In genomic region chrX:116379854-116380253, GRCh38 we compare ENCODE assay signal across 21 cellular contexts. TPM values are rescaled to one million over a fixed set of nuclear protein-coding genes. Genes with fewer than 3 reads are reported as not detected.
A peak's percentile ranks its signal among the peaks of the same experiment; 100 is the strongest.
DNase-seq lines count a peak whose midpoint lies in the region; ATAC-seq, FAIRE-seq and TF ChIP-seq lines count a peak whose summit lies in the region.
"Had no signal": no experiment of that assay in that cellular context is flagged by ENCODE, and none has a peak within 500 bp of the region (broad histone marks: within the 10 kb centered on the region; RNA-seq: fewer than 3 reads in every experiment).

No MANE protein-coding gene starts in this region.

- H3K27me3 ChIP-seq in bronchial epithelial cell (ENCODE audit: control insufficient read depth, insufficient read depth, low read length) (no peaks in the 10 kb centered on the region), heart left ventricle (no peaks in the 10 kb centered on the region), transverse colon (no peaks in the 10 kb centered on the region)
- H3K27me3 ChIP-seq: ascending aorta, ovary, SJSA1 had no signal

- H3K4me1 ChIP-seq in heart left ventricle (no peaks in the 10 kb centered on the region), transverse colon (no peaks in the 10 kb centered on the region)
- H3K4me1 ChIP-seq: ascending aorta, SJSA1 had no signal

- H3K36me3 ChIP-seq in bronchial epithelial cell (ENCODE audit: control insufficient read depth, insufficient read depth, low read length) (no peaks in the 10 kb centered on the region), heart left ventricle (no peaks in the 10 kb centered on the region), transverse colon (no peaks in the 10 kb centered on the region)
- H3K36me3 ChIP-seq: ascending aorta, ovary, SJSA1 had no signal

- no peaks in the 10 kb centered on the region for H3K36me3 Mint-ChIP-seq in activated CD4-positive, alpha-beta T cell treated with anti-CD3 and anti-CD28 coated beads, Interleukin-2, amount 10 ng/mL, durations not matched to agents 7 days and 5 days (ENCODE audit: low read depth)
- H3K36me3 Mint-ChIP-seq: type B pancreatic cell had no signal

- H3K4me1 Mint-ChIP-seq in activated CD4-positive, alpha-beta T cell treated with anti-CD3 and anti-CD28 coated beads, Interleukin-2, amount 10 ng/mL, durations not matched to agents 7 days and 5 days, result no peaks in the 10 kb centered on the region

- POLR2A ChIA-PET in activated CD4-positive, alpha-beta T cell treated with anti-CD3 and anti-CD28 coated beads, Interleukin-2, amount 10 ng/mL, durations not matched to agents 7 days and 5 days (lab: Charles Lee), result no interaction called here

- DNase-seq in HS-5 (ENCODE audit: low read depth) (peak; percentile 4), bronchial epithelial cell (ENCODE audit: low read depth) (peak; percentile 92), heart left ventricle (peak in 3 of 5 donors; percentile 4 to 25 (median 16)), stromal cell of bone marrow (ENCODE audit: low read depth) (peak; percentile 82), GM19238 (ENCODE audit: insufficient read length, low spot score) (no peak), transverse colon (no peak)
- DNase-seq in activated CD4-positive, alpha-beta T cell treated with anti-CD3 and anti-CD28 coated beads, Interleukin-2, amount 10 ng/mL, durations not matched to agents 7 days and 5 days, result no peak
- DNase-seq: activated CD8-positive, alpha-beta memory T cell treated with anti-CD3 and anti-CD28 coated beads, Interleukin-2, amount 50 U/mL, for 4 hours; DMS79 treated with DMSO at 0.1 percent for 48 hours; erythroblast; NCI-H1436; NCI-H226; ovary had no signal

- no peak overlapping the region for H3K27ac Mint-ChIP-seq in activated CD4-positive, alpha-beta T cell treated with anti-CD3 and anti-CD28 coated beads, Interleukin-2, amount 10 ng/mL, durations not matched to agents 7 days and 5 days
- H3K27ac Mint-ChIP-seq: type B pancreatic cell had no signal

- no peaks in the 10 kb centered on the region for H3K9me3 ChIP-seq in heart left ventricle
- H3K9me3 ChIP-seq in transverse colon, result no peaks in the 10 kb centered on the region
- H3K9me3 ChIP-seq: ascending aorta, ovary, SJSA1 had no signal

- intact Hi-C loops in heart left ventricle (cut with DNase I) (no loop called here), transverse colon (cut with DNase I; ENCODE audit: low total_unique reads) (no loop called here)

- TF ChIP-seq POLR2A in heart left ventricle (IDR thresholded peaks at IDR 0.05), result no peak
- TF ChIP-seq POLR2A in transverse colon (IDR thresholded peaks at IDR 0.05), result no peak

- no peak for TF ChIP-seq CTCF in bronchial epithelial cell (IDR thresholded peaks at IDR 0.05; ENCODE audit: insufficient read depth, low read length, severe bottlenecking)
- TF ChIP-seq CTCF in heart left ventricle (IDR thresholded peaks at IDR 0.05), result no peak
- TF ChIP-seq CTCF in transverse colon (IDR thresholded peaks at IDR 0.05), result no peak

- FAIRE-seq in bronchial epithelial cell (lab: Jason Lieb, UNC), result no peak

- H3K27ac ChIP-seq in heart left ventricle (no peak overlapping the region), transverse colon (no peak overlapping the region)
- H3K27ac ChIP-seq: ascending aorta, C4-2B, ovary, SJSA1 had no signal

- in situ Hi-C loops in transverse colon (cut with MboI; ENCODE audit: low pct_ligation_motif_present in 1 of 4, low pct_unique_long_range_greater_than_20kb in 1 of 4, low sequenced_read_pairs in 3 of 4), result no loop called here

- no peaks in the 10 kb centered on the region for H3K9me3 Mint-ChIP-seq in activated CD4-positive, alpha-beta T cell treated with anti-CD3 and anti-CD28 coated beads, Interleukin-2, amount 10 ng/mL, durations not matched to agents 7 days and 5 days
- H3K9me3 Mint-ChIP-seq: type B pancreatic cell had no signal

- peak in 1 of 4 donors; percentile 63 for ATAC-seq in heart left ventricle
- ATAC-seq in GM21367 (IDR thresholded peaks at IDR 0.05; ENCODE audit: unreplicated experiment), result no peak
- ATAC-seq: left lobe of liver had no signal

- H3K4me3 Mint-ChIP-seq in activated CD4-positive, alpha-beta T cell treated with anti-CD3 and anti-CD28 coated beads, Interleukin-2, amount 10 ng/mL, durations not matched to agents 7 days and 5 days, result no peak overlapping the region
- H3K4me3 Mint-ChIP-seq: type B pancreatic cell had no signal

- WGBS in heart left ventricle, 4 donors, result 57 to 74% (median 65%) methylated on average over 4 of the region's 4 CpGs
- WGBS in transverse colon (ENCODE audit: low coverage in 1 of 2), 2 donors, result 75% methylated on average over 4 of the region's 4 CpGs; no CpG with 5 or more reads in 1 of the 2 donors

- no peaks in the 10 kb centered on the region for H3K27me3 Mint-ChIP-seq in activated CD4-positive, alpha-beta T cell treated with anti-CD3 and anti-CD28 coated beads, Interleukin-2, amount 10 ng/mL, durations not matched to agents 7 days and 5 days
- H3K27me3 Mint-ChIP-seq: type B pancreatic cell had no signal

- H3K4me3 ChIP-seq in bronchial epithelial cell (ENCODE audit: low read depth, low read length) (no peak overlapping the region), heart left ventricle (no peak overlapping the region), transverse colon (no peak overlapping the region)
- H3K4me3 ChIP-seq: ascending aorta, ovary, SJSA1, smooth muscle cell had no signal

- TF ChIP-seq EP300 in transverse colon (IDR thresholded peaks at IDR 0.05; ENCODE audit: low read depth), result no peak

- CTCF ChIA-PET in activated CD4-positive, alpha-beta T cell treated with anti-CD3 and anti-CD28 coated beads, Interleukin-2, amount 10 ng/mL, durations not matched to agents 7 days and 5 days (lab: Charles Lee), result no interaction called here

RNA-seq across cellular contexts. Expression of gene SLC6A14, which starts 56.6 kb away (rescaled TPM):
- total RNA-seq in bronchial epithelial cell (31.3 and 111 TPM in 2 replicates), heart left ventricle (not detected), transverse colon (under 1 TPM in 2 of 4 donors, not detected in 2; 0.48 to 0.55 TPM)
- not detected for polyA plus RNA-seq in heart left ventricle
- total RNA-seq in activated CD4-positive, alpha-beta T cell treated with anti-CD3 and anti-CD28 coated beads, Interleukin-2, amount 10 ng/mL, durations not matched to agents 7 days and 5 days, result not detected
- total RNA-seq: ascending aorta, LHCN-M2, SJSA1 had no signal
- polyA plus RNA-seq: ovary had no signal

Comparison
In these comparisons a context has a peak if more than half of its experiments do, and no peak if none do; other contexts are left out.
1. DNase-seq: peak in HS-5 (single experiment), bronchial epithelial cell (single experiment), heart left ventricle (3 of 5) and stromal cell of bone marrow (single experiment); none in GM19238 (single experiment), transverse colon (single experiment) and activated CD4-positive, alpha-beta T cell treated with anti-CD3 and anti-CD28 coated beads, Interleukin-2, amount 10 ng/mL, durations not matched to agents 7 days and 5 days (single experiment).
2. RNA of gene SLC6A14, which starts 56.6 kb away (total RNA-seq): 31.3 to 111 TPM in bronchial epithelial cell; 0.48 to 0.55 TPM in transverse colon, not detected in heart left ventricle and not detected in activated CD4-positive, alpha-beta T cell treated with anti-CD3 and anti-CD28 coated beads, Interleukin-2, amount 10 ng/mL, durations not matched to agents 7 days and 5 days; every median in the first group is over 10 times any median in the second.